Comparison of ENCODE assay signal across 8 cellular contexts in the genomic region with DNA sequence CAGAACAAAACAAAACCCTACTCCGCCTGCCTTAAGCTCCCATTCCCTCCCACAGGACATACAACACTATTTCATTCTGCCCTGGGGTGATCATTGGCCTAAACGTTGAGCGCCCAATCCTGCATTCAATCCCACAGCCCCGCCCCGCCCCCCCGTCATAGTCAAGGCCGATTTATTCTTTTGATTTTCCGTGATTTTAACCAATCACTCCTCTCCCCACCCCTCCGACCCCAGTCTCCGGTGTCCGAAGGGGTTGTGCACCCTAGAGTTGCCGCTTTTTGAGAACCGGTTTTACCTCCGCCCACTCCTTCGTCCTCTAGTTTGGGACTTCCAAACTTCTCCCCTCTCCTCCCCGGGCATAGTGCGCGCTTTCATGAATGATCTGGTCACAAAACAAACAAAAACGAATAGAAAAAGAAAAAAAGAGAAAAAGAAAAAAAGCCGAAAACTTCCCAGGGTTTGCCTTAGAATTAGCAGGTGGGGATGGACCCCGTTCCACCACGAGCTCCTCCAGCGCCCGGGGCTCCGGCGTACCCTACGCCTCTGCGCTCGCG. TPM values are rescaled to one million over a fixed set of nuclear protein-coding genes. Genes with fewer than 3 reads are reported as not detected.
A peak's percentile ranks its signal among the peaks of the same experiment; 100 is the strongest.
DNase-seq lines count a peak whose midpoint lies in the region; ATAC-seq and TF ChIP-seq lines count a peak whose summit lies in the region.

No MANE protein-coding gene starts in this region.

- 37% methylated on average over 30 of the region's 30 CpGs; no CpG with 5 or more reads in 1 of the 2 donors for WGBS in transverse colon (ENCODE audit: low coverage in 1 of 2), 2 donors

- no peaks in the 10 kb centered on the region for H3K9me3 Mint-ChIP-seq in activated naive CD4-positive, alpha-beta T cell treated with anti-CD3 and anti-CD28 coated beads, Interleukin-2, amount 50 U/mL, for 24 hours

- intact Hi-C loops in dorsolateral prefrontal cortex (cut with DNase I) (loop anchor here (2.0 to 5.0 kb wide), 2 partner anchors 33 to 57 kb away; a partner anchor contains a TSS), lower lobe of right lung (cut with DNase I) (no loop called here), transverse colon (cut with DNase I; ENCODE audit: low total_unique reads) (no loop called here)

- H3K36me3 ChIP-seq in lower lobe of right lung (no peaks in the 10 kb centered on the region), transverse colon (no peaks in the 10 kb centered on the region)

- peak overlapping the region; percentile 44 to 81 (median 69) for H3K4me3 ChIP-seq in dorsolateral prefrontal cortex
- peak overlapping the region; percentile 72 for H3K4me3 ChIP-seq in lower lobe of right lung
- H3K4me3 ChIP-seq in transverse colon = peak overlapping the region; percentile 33 to 83 (median 67)

- H3K27me3 Mint-ChIP-seq in activated naive CD4-positive, alpha-beta T cell treated with anti-CD3 and anti-CD28 coated beads, Interleukin-2, amount 50 U/mL, for 24 hours = no peaks in the 10 kb centered on the region

- TF ChIP-seq CTCF in dorsolateral prefrontal cortex (IDR thresholded peaks at IDR 0.05 in 54 of 56, conservative IDR thresholded peaks at IDR 0.05 in 2 of 56; ENCODE audit: low read depth in 1 of 56, partially characterized antibody in 56 of 56) (no peak), lower lobe of right lung (IDR thresholded peaks at IDR 0.05) (no peak), transverse colon (IDR thresholded peaks at IDR 0.05) (no peak)

- peak overlapping the region; percentile 96 for H3K4me3 Mint-ChIP-seq in activated naive CD4-positive, alpha-beta T cell treated with anti-CD3 and anti-CD28 coated beads, Interleukin-2, amount 50 U/mL, for 24 hours

- H3K9me3 ChIP-seq in lower lobe of right lung (no peaks in the 10 kb centered on the region), transverse colon (no peaks in the 10 kb centered on the region)

- H3K27ac ChIP-seq in dorsolateral prefrontal cortex (peak overlapping the region in 53 of 59 donors; percentile 54 to 92 (median 85)), lower lobe of right lung (peak overlapping the region; percentile 90), transverse colon (peak overlapping the region; percentile 89 to 97 (median 95))

- ATAC-seq in HG02840 (IDR thresholded peaks at IDR 0.05; ENCODE audit: low FRiP score, unreplicated experiment) (peak; percentile 13), lower lobe of right lung (peak; percentile 45 to 52)

- peaks cover 0 to 31% (median 0%) of the 10 kb centered on the region in 45 donors for H3K27me3 ChIP-seq in dorsolateral prefrontal cortex
- no peaks in the 10 kb centered on the region for H3K27me3 ChIP-seq in lower lobe of right lung (ENCODE audit: low read depth)
- no peaks in the 10 kb centered on the region for H3K27me3 ChIP-seq in transverse colon

- peaks cover 3% of the 10 kb centered on the region for H3K36me3 Mint-ChIP-seq in activated naive CD4-positive, alpha-beta T cell treated with anti-CD3 and anti-CD28 coated beads, Interleukin-2, amount 50 U/mL, for 24 hours

- no peak for DNase-seq in activated naive CD4-positive, alpha-beta T cell (lab: John Stamatoyannopoulos, UW)
- peak; percentile 53 for DNase-seq in RKO (ENCODE audit: low spot score)
- DNase-seq in dorsolateral prefrontal cortex = no peak
- no peak for DNase-seq in lower lobe of right lung
- DNase-seq in transverse colon = no peak
- DNase-seq in NCI-H1417 treated with DMSO at 0.1 percent for 48 hours (lab: John Stamatoyannopoulos, UW) = no peak

- in situ Hi-C loops in transverse colon (cut with MboI; ENCODE audit: low pct_ligation_motif_present in 1 of 4, low pct_unique_long_range_greater_than_20kb in 1 of 4, low sequenced_read_pairs in 3 of 4) = no loop called here

- H3K4me1 Mint-ChIP-seq in activated naive CD4-positive, alpha-beta T cell treated with anti-CD3 and anti-CD28 coated beads, Interleukin-2, amount 50 U/mL, for 24 hours = peaks cover 11% of the 10 kb centered on the region

- TF ChIP-seq EP300 in transverse colon (IDR thresholded peaks at IDR 0.05; ENCODE audit: low read depth) = no peak

- peak overlapping the region; percentile 91 for H3K27ac Mint-ChIP-seq in activated naive CD4-positive, alpha-beta T cell treated with anti-CD3 and anti-CD28 coated beads, Interleukin-2, amount 50 U/mL, for 24 hours

- H3K4me1 ChIP-seq in lower lobe of right lung (peaks cover 15% of the 10 kb centered on the region), transverse colon (peaks cover 0 to 22% (median 4%) of the 10 kb centered on the region in 4 donors)

- TF ChIP-seq POLR2A in transverse colon (IDR thresholded peaks at IDR 0.05) = no peak

RNA-seq across cellular contexts. Expression of a gene that starts 0.4 kb away (rescaled TPM):
- total RNA-seq in dorsolateral prefrontal cortex (10 to 100 TPM; 27.7 to 49.8 (median 39.2) TPM), lower lobe of right lung (50.6 TPM), transverse colon (10 to 100 TPM; 26.1 to 87.9 (median 72.5) TPM)

RNA-seq across cellular contexts. Expression of a gene that starts 8.7 kb away (rescaled TPM):
- total RNA-seq in dorsolateral prefrontal cortex (10 to 100 TPM; 15.1 to 38.0 (median 28.0) TPM), lower lobe of right lung (20.1 TPM), transverse colon (10 to 100 TPM; 26.9 to 59.5 (median 32.4) TPM)

RNA-seq across cellular contexts. Expression of a gene that starts 32.3 kb away (rescaled TPM):
- total RNA-seq in dorsolateral prefrontal cortex = 10 to 100 TPM; 11.2 to 39.9 (median 29.2) TPM
- 7.3 TPM for total RNA-seq in lower lobe of right lung
- total RNA-seq in transverse colon = 1 to 10 TPM; 1.5 to 6.8 (median 3.3) TPM

Comparison
In these comparisons a context has a peak if more than half of its experiments do, and no peak if none do; other contexts are left out.
1. intact Hi-C loops: an anchor here in dorsolateral prefrontal cortex (2.0 to 5.0 kb wide); none called in lower lobe of right lung and transverse colon.